In genomic region chr1:216742625-216743024, GRCh38 we compare ENCODE assay signal across 14 cellular contexts. TPM values are rescaled to one million over a fixed set of nuclear protein-coding genes. Genes with fewer than 3 reads are reported as not detected.
A peak's percentile ranks its signal among the peaks of the same experiment; 100 is the strongest.
DNase-seq lines count a peak whose midpoint lies in the region; ATAC-seq, FAIRE-seq and TF ChIP-seq lines count a peak whose summit lies in the region.
"Had no signal": no experiment of that assay in that cellular context is flagged by ENCODE, and none has a peak within 500 bp of the region (broad histone marks: within the 10 kb centered on the region; RNA-seq: fewer than 3 reads in every experiment).

No MANE protein-coding gene starts in this region.

- peaks cover 4 to 8% of the 10 kb centered on the region in 2 experiments for H3K27me3 ChIP-seq in mesenchymal stem cell (ENCODE audit: control insufficient read depth in 1 of 2, insufficient read depth in 1 of 2, low read length in 2 of 2)
- H3K27me3 ChIP-seq in CD8-positive, alpha-beta memory T cell (ENCODE audit: insufficient read depth, low read length, poor library complexity, severe bottlenecking) = no peaks in the 10 kb centered on the region
- H3K27me3 ChIP-seq in testis = no peaks in the 10 kb centered on the region
- H3K27me3 ChIP-seq: gastroesophageal sphincter had no signal

- no peaks in the 10 kb centered on the region for H3K36me3 Mint-ChIP-seq in CD8-positive, alpha-beta memory T cell

- no peaks in the 10 kb centered on the region for H3K4me1 ChIP-seq in mesenchymal stem cell (ENCODE audit: control insufficient read depth, insufficient read depth, low read depth, low read length)
- no peaks in the 10 kb centered on the region for H3K4me1 ChIP-seq in CD8-positive, alpha-beta memory T cell (ENCODE audit: insufficient read depth, low read length)
- H3K4me1 ChIP-seq in testis = no peaks in the 10 kb centered on the region
- H3K4me1 ChIP-seq: gastroesophageal sphincter had no signal

- peak; percentile 72 for TF ChIP-seq CTCF in D721Med (IDR thresholded peaks at IDR 0.05; ENCODE audit: insufficient read depth, missing control alignments)
- TF ChIP-seq CTCF in LNCaP clone FGC (IDR thresholded peaks at IDR 0.05; ENCODE audit: control insufficient read depth, extremely low read depth, insufficient read depth) = peak; percentile 37; the same call in 1 of the 2 replicates
- peak; percentile 34 for TF ChIP-seq CTCF in astrocyte of the cerebellum (IDR thresholded peaks at IDR 0.05; ENCODE audit: low read depth, low read length, missing control alignments)
- no peak for TF ChIP-seq CTCF in testis (IDR thresholded peaks at IDR 0.05)

- H3K79me1 ChIP-seq in mesenchymal stem cell (replicated peaks; ENCODE audit: low read length, poor library complexity, severe bottlenecking) = no peaks in the 10 kb centered on the region

- CTCF ChIA-PET in CD8-positive, alpha-beta memory T cell (lab: Charles Lee) = no interaction called here

- no peak overlapping the region for H3K27ac Mint-ChIP-seq in CD8-positive, alpha-beta memory T cell
- H3K27ac Mint-ChIP-seq: activated naive CD8-positive, alpha-beta T cell treated with anti-CD3 and anti-CD28 coated beads, Interleukin-2, amount 50 U/mL, for 24 hours had no signal

- no peak overlapping the region for H3K14ac ChIP-seq in mesenchymal stem cell (ENCODE audit: low read length in 2 of 2)

- intact Hi-C loops in testis (cut with DNase I; ENCODE audit: low total_unique reads) = no loop called here

- TF ChIP-seq POLR2A in testis (IDR thresholded peaks at IDR 0.05) = no peak

- H3K36me3 ChIP-seq in mesenchymal stem cell (ENCODE audit: control insufficient read depth in 1 of 2, insufficient read depth in 2 of 2, low read depth in 1 of 2, low read length in 2 of 2) (no peaks in the 10 kb centered on the region), testis (ENCODE audit: low read depth, missing control alignments) (no peaks in the 10 kb centered on the region)
- H3K36me3 ChIP-seq in CD8-positive, alpha-beta memory T cell (ENCODE audit: insufficient read depth, low read length) = no peaks in the 10 kb centered on the region
- H3K36me3 ChIP-seq: gastroesophageal sphincter had no signal

- H3K4me2 ChIP-seq in mesenchymal stem cell (ENCODE audit: low read length, poor library complexity, severe bottlenecking) = no peak overlapping the region

- DNase-seq in D721Med (ENCODE audit: insufficient read length, low spot score) = no peak
- no peak for DNase-seq in LNCaP clone FGC (ENCODE audit: low read depth)
- no peak for DNase-seq in astrocyte of the cerebellum (ENCODE audit: low read depth)
- peak; percentile 33 for DNase-seq in mesenchymal stem cell
- no peak for DNase-seq in CD8-positive, alpha-beta memory T cell
- DNase-seq in testis = no peak
- DNase-seq in C1 segment of cervical spinal cord (lab: John Stamatoyannopoulos, UW) = no peak
- DNase-seq in stimulated activated naive CD8-positive, alpha-beta T cell treated with anti-CD3 and anti-CD28 coated beads, Interleukin-15, Interleukin-2, amounts not matched to agents 100 U/mL and 50 U/mL, for 24 hours = no peak
- DNase-seq: activated CD4-positive, alpha-beta T cell treated with anti-CD3 and anti-CD28 coated beads for 48 hours; activated naive CD8-positive, alpha-beta T cell treated with anti-CD3 and anti-CD28 coated beads, Interleukin-2, amount 50 U/mL, for 24 hours; NCI-H1436; SHP77 had no signal

- H3K9me3 Mint-ChIP-seq in CD8-positive, alpha-beta memory T cell = peaks cover 2 to 16% (median 6%) of the 10 kb centered on the region in 5 donors
- H3K9me3 Mint-ChIP-seq: activated naive CD8-positive, alpha-beta T cell treated with anti-CD3 and anti-CD28 coated beads, Interleukin-2, amount 50 U/mL, for 24 hours had no signal

- H3K9me3 ChIP-seq in mesenchymal stem cell (ENCODE audit: control insufficient read depth, low read length) = no peaks in the 10 kb centered on the region
- H3K9me3 ChIP-seq in CD8-positive, alpha-beta memory T cell (ENCODE audit: low read length) = no peaks in the 10 kb centered on the region
- H3K9me3 ChIP-seq in testis = no peaks in the 10 kb centered on the region
- H3K9me3 ChIP-seq: gastroesophageal sphincter, mucosa of descending colon had no signal

- H3K27me3 Mint-ChIP-seq in CD8-positive, alpha-beta memory T cell = peaks cover 0 to 3% of the 10 kb centered on the region in 2 donors
- H3K27me3 Mint-ChIP-seq: activated naive CD8-positive, alpha-beta T cell treated with anti-CD3 and anti-CD28 coated beads, Interleukin-2, amount 50 U/mL, for 24 hours had no signal

- H3K4me1 Mint-ChIP-seq in CD8-positive, alpha-beta memory T cell = no peaks in the 10 kb centered on the region
- H3K4me1 Mint-ChIP-seq: activated naive CD8-positive, alpha-beta T cell treated with anti-CD3 and anti-CD28 coated beads, Interleukin-2, amount 50 U/mL, for 24 hours had no signal

- no CpG with 5 or more reads among the region's 2 CpGs for WGBS in mesenchymal stem cell
- WGBS in testis, 2 donors = 33 to 41% methylated on average over 2 of the region's 2 CpGs

- ATAC-seq in stimulated activated naive CD8-positive, alpha-beta T cell treated with anti-CD3 and anti-CD28 coated beads, Interleukin-15, Interleukin-2, amounts not matched to agents 100 U/mL and 50 U/mL, for 24 hours = no peak
- ATAC-seq: activated naive CD8-positive, alpha-beta T cell treated with anti-CD3 and anti-CD28 coated beads, Interleukin-2, amount 50 U/mL, for 24 hours; gastroesophageal sphincter; mucosa of descending colon had no signal

- no peak overlapping the region for H2BK5ac ChIP-seq in mesenchymal stem cell (ENCODE audit: low read depth, low read length, poor library complexity, severe bottlenecking)

- H3K4me3 ChIP-seq in LNCaP clone FGC (ENCODE audit: low read depth, low read length) = no peak overlapping the region
- H3K4me3 ChIP-seq in astrocyte of the cerebellum (ENCODE audit: low read depth, low read length) = no peak overlapping the region
- H3K4me3 ChIP-seq in mesenchymal stem cell (ENCODE audit: insufficient read depth in 1 of 2, low read depth in 1 of 2, low read length in 2 of 2) = no peak overlapping the region
- H3K4me3 ChIP-seq in CD8-positive, alpha-beta memory T cell (ENCODE audit: low read length) = no peak overlapping the region
- no peak overlapping the region for H3K4me3 ChIP-seq in testis
- H3K4me3 ChIP-seq: gastroesophageal sphincter, mucosa of descending colon had no signal

- H3K4me3 Mint-ChIP-seq in CD8-positive, alpha-beta memory T cell = no peak overlapping the region
- H3K4me3 Mint-ChIP-seq: activated naive CD8-positive, alpha-beta T cell treated with anti-CD3 and anti-CD28 coated beads, Interleukin-2, amount 50 U/mL, for 24 hours had no signal

- H4K91ac ChIP-seq in mesenchymal stem cell (ENCODE audit: low read length) = no peak overlapping the region

- POLR2A ChIA-PET in CD8-positive, alpha-beta memory T cell (lab: Charles Lee) = no interaction called here

- H2AK5ac ChIP-seq in mesenchymal stem cell (ENCODE audit: low read length, severe bottlenecking) = no peak overlapping the region

- H3K27ac ChIP-seq in mesenchymal stem cell (ENCODE audit: low read length, poor library complexity, severe bottlenecking) (no peak overlapping the region), testis (no peak overlapping the region)
- H3K27ac ChIP-seq in CD8-positive, alpha-beta memory T cell (ENCODE audit: low read depth, low read length) = no peak overlapping the region
- H3K27ac ChIP-seq: gastroesophageal sphincter had no signal

- no peak overlapping the region for H2BK12ac ChIP-seq in mesenchymal stem cell (ENCODE audit: low read length in 2 of 2)

- no peak overlapping the region for H2AFZ ChIP-seq in mesenchymal stem cell (ENCODE audit: low read depth, low read length)

- H2BK15ac ChIP-seq in mesenchymal stem cell (ENCODE audit: low read depth, poor library complexity, severe bottlenecking) = no peak overlapping the region

- no peak overlapping the region for H3K9ac ChIP-seq in mesenchymal stem cell (ENCODE audit: low read length)

- no peak overlapping the region for H3K18ac ChIP-seq in mesenchymal stem cell (ENCODE audit: low read depth in 1 of 2, low read length in 2 of 2)

- no peak overlapping the region for H3K4ac ChIP-seq in mesenchymal stem cell (ENCODE audit: low read depth in 1 of 2, low read length in 2 of 2)

- no peak overlapping the region for H4K8ac ChIP-seq in mesenchymal stem cell (ENCODE audit: low read length)

- in situ Hi-C loops in astrocyte of the cerebellum (cut with HindIII; ENCODE audit: low sequenced_read_pairs) = no loop called here

- FAIRE-seq in D721Med (lab: Jason Lieb, UNC) = peak; percentile 98

- H2BK120ac ChIP-seq in mesenchymal stem cell (ENCODE audit: low read depth, low read length) = no peak overlapping the region

- H3K23ac ChIP-seq in mesenchymal stem cell (ENCODE audit: low read length in 2 of 2) = no peak overlapping the region

RNA-seq across cellular contexts. Expression of gene ESRRG, which starts 19.4 kb away (rescaled TPM):
- 0.44 TPM for polyA plus RNA-seq in mesenchymal stem cell (2013, experiment 1 of 2)
- polyA plus RNA-seq in mesenchymal stem cell (2013, experiment 2 of 2) = 0.55 TPM
- total RNA-seq in CD8-positive, alpha-beta memory T cell = not detected
- polyA plus RNA-seq in CD8-positive, alpha-beta memory T cell = not detected
- 1 to 10 TPM in 1 of 2 donors, under 1 TPM in 1; 0.93 to 1.6 TPM for total RNA-seq in testis
- polyA plus RNA-seq in testis (ENCODE audit: insufficient read depth, low read depth, low replicate concordance) = 2.2 TPM

Comparison
In these comparisons a context has a peak if more than half of its experiments do, and no peak if none do; other contexts are left out.
1. CTCF ChIP-seq: peak in D721Med (single experiment), LNCaP clone FGC (single experiment) and astrocyte of the cerebellum (single experiment); none in testis (0 of 3).